31 cellular contexts compared by ENCODE assay signal in the genomic region with DNA sequence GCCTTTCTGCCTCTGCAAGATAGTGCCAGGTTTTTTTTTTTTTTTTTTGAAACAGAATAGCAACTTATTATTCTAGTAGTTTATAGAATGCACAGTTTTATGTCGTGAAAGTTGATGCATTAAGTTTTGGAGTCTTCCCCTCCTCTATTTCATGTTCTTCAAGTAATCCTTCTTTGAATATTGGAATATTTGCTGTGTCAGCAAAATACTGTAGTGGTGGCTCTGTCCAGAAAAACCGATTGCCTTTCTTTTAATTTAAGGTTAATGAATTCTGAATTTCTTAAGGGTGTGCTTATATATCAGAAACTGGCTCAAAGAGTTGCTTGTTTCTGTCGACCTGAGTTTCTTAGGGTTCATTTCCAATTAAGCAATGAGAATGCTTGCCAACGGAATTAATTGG.
"Had no signal": no experiment of that assay in that cellular context is flagged by ENCODE, and none has a peak within 500 bp of the region (broad histone marks: within the 10 kb centered on the region; RNA-seq: fewer than 3 reads in every experiment).

No MANE protein-coding gene starts in this region.

- H3K4me1 ChIP-seq: body of pancreas, colonic mucosa, esophagus squamous epithelium had no signal

- ATAC-seq: activated CD4-positive, alpha-beta T cell treated with anti-CD3 and anti-CD28 coated beads for 36 hours; activated CD8-positive, alpha-beta memory T cell treated with anti-CD3 and anti-CD28 coated beads, Interleukin-2, amount 10 ng/mL, durations not matched to agents 7 days and 5 days; activated CD8-positive, alpha-beta T cell treated with anti-CD3 and anti-CD28 coated beads, Interleukin-2, amount 10 ng/mL, durations not matched to agents 7 days and 5 days; body of pancreas; T-helper 17 cell had no signal

- H3K9me3 ChIP-seq: body of pancreas, colonic mucosa, esophagus squamous epithelium had no signal

- H3K9me3 Mint-ChIP-seq: activated CD4-positive, alpha-beta memory T cell treated with anti-CD3 and anti-CD28 coated beads for 36 hours; activated CD4-positive, alpha-beta T cell treated with anti-CD3 and anti-CD28 coated beads, Interleukin-2, amount 10 ng/mL, durations not matched to agents 24 days and 14 days; activated T-helper 1 cell treated with anti-CD3 and anti-CD28 coated beads, Interleukin-12 subunit alpha, Interleukin-12 subunit beta, Interleukin-2, Interleukin-4 antibody, amounts not matched to agents 30 ng/mL and 10 ng/mL and 1 ng/mL, durations not matched to agents 14 hours and 24 hours and 36 hours; T-helper 2 cell treated with Interferon-gamma antibody and Interleukin-4, amounts not matched to agents 5 μg/mL and 100 μg/mL, for 36 hours had no signal

- H3K27me3 ChIP-seq: body of pancreas, colonic mucosa, esophagus squamous epithelium had no signal

- H3K27ac Mint-ChIP-seq: activated CD4-positive, alpha-beta T cell treated with anti-CD3 and anti-CD28 coated beads for 36 hours; activated CD4-positive, alpha-beta T cell treated with anti-CD3 and anti-CD28 coated beads, Interleukin-2, amount 10 ng/mL, durations not matched to agents 24 days and 14 days; activated CD8-positive, alpha-beta memory T cell treated with anti-CD3 and anti-CD28 coated beads, Interleukin-2, amount 10 ng/mL, durations not matched to agents 7 days and 5 days; activated CD8-positive, alpha-beta T cell treated with anti-CD3 and anti-CD28 coated beads, Interleukin-2, amount 10 ng/mL, durations not matched to agents 7 days and 5 days; activated naive CD8-positive, alpha-beta T cell; activated T-helper 1 cell treated with anti-CD3 and anti-CD28 coated beads, Interleukin-12 subunit alpha, Interleukin-12 subunit beta, Interleukin-2, Interleukin-4 antibody, amounts not matched to agents 30 ng/mL and 10 ng/mL and 1 ng/mL, durations not matched to agents 14 hours and 24 hours and 36 hours; T-helper 17 cell; T-helper 2 cell treated with Interferon-gamma antibody and Interleukin-4, amounts not matched to agents 5 μg/mL and 100 μg/mL, for 36 hours had no signal

- DNase-seq: activated CD4-positive, alpha-beta memory T cell treated with anti-CD3 and anti-CD28 coated beads for 36 hours; activated CD4-positive, alpha-beta T cell treated with anti-CD3 and anti-CD28 coated beads for 36 hours; activated CD4-positive, alpha-beta T cell treated with anti-CD3 and anti-CD28 coated beads, Interleukin-2, amount 10 ng/mL, durations not matched to agents 24 days and 14 days; activated CD4-positive, CD25-positive, alpha-beta regulatory T cell; activated CD4-positive, CD25-positive, alpha-beta regulatory T cell treated with anti-CD3 and anti-CD28 coated beads, Interleukin-2, amount 50 U/mL, for 72 hours; activated CD8-positive, alpha-beta memory T cell treated with anti-CD3 and anti-CD28 coated beads, Interleukin-2, amount 10 ng/mL, durations not matched to agents 7 days and 5 days; activated CD8-positive, alpha-beta memory T cell treated with anti-CD3 and anti-CD28 coated beads, Interleukin-2, amount 50 U/mL, for 4 hours; activated CD8-positive, alpha-beta T cell treated with anti-CD3 and anti-CD28 coated beads, Interleukin-2, amount 10 ng/mL, durations not matched to agents 7 days and 5 days; activated gamma-delta T cell treated with Interleukin-2 at 50 U/mL for 16 hours; activated naive CD4-positive, alpha-beta T cell treated with anti-CD3 and anti-CD28 coated beads, Interleukin-2, amount 50 U/mL, for 16 hours; activated naive CD4-positive, alpha-beta T cell treated with Interleukin-2 at 50 U/mL for 16 hours; activated T-cell treated with anti-CD3 and anti-CD28 coated beads, Interleukin-2, amount 50 U/mL, for 1 hour; activated T-cell treated with anti-CD3 and anti-CD28 coated beads, Interleukin-2, amount 50 U/mL, for 48 hours; amniotic stem cell; anterior cingulate cortex; body of pancreas; caudate nucleus; colonic mucosa; effector CD8-positive, alpha-beta T cell; esophagus squamous epithelium; foreskin melanocyte; head of caudate nucleus; hippocampal formation; T-helper 17 cell; T1000 had no signal

- H3K36me3 ChIP-seq: colonic mucosa, esophagus squamous epithelium had no signal

- H3K4me3 Mint-ChIP-seq: activated CD4-positive, alpha-beta memory T cell treated with anti-CD3 and anti-CD28 coated beads for 36 hours; activated CD4-positive, alpha-beta T cell treated with anti-CD3 and anti-CD28 coated beads for 36 hours; activated CD4-positive, alpha-beta T cell treated with anti-CD3 and anti-CD28 coated beads, Interleukin-2, amount 10 ng/mL, durations not matched to agents 24 days and 14 days; activated CD8-positive, alpha-beta memory T cell treated with anti-CD3 and anti-CD28 coated beads, Interleukin-2, amount 10 ng/mL, durations not matched to agents 7 days and 5 days; activated CD8-positive, alpha-beta T cell treated with anti-CD3 and anti-CD28 coated beads, Interleukin-2, amount 10 ng/mL, durations not matched to agents 7 days and 5 days; activated naive CD8-positive, alpha-beta T cell; activated T-helper 1 cell treated with anti-CD3 and anti-CD28 coated beads, Interleukin-12 subunit alpha, Interleukin-12 subunit beta, Interleukin-2, Interleukin-4 antibody, amounts not matched to agents 30 ng/mL and 10 ng/mL and 1 ng/mL, durations not matched to agents 14 hours and 24 hours and 36 hours; T-helper 17 cell; T-helper 2 cell treated with Interferon-gamma antibody and Interleukin-4, amounts not matched to agents 5 μg/mL and 100 μg/mL, for 36 hours had no signal

- H3K4me3 ChIP-seq: body of pancreas, colonic mucosa, esophagus squamous epithelium had no signal

- H3K27me3 Mint-ChIP-seq: activated CD4-positive, alpha-beta memory T cell treated with anti-CD3 and anti-CD28 coated beads for 36 hours; activated CD4-positive, alpha-beta T cell treated with anti-CD3 and anti-CD28 coated beads for 36 hours; activated CD4-positive, alpha-beta T cell treated with anti-CD3 and anti-CD28 coated beads, Interleukin-2, amount 10 ng/mL, durations not matched to agents 24 days and 14 days; activated CD8-positive, alpha-beta memory T cell treated with anti-CD3 and anti-CD28 coated beads, Interleukin-2, amount 10 ng/mL, durations not matched to agents 7 days and 5 days; activated naive CD8-positive, alpha-beta T cell; T-helper 17 cell had no signal

- H3K36me3 Mint-ChIP-seq: activated naive CD8-positive, alpha-beta T cell had no signal

- H3K27ac ChIP-seq: body of pancreas, colonic mucosa, epithelial cell of prostate, esophagus squamous epithelium had no signal

- FAIRE-seq: endometrium, endothelial cell of umbilical vein had no signal
